In genomic region chr13:70310720-70311119, GRCh38 we compare ENCODE assay signal across 9 cellular contexts.
DNase-seq lines count a peak whose midpoint lies in the region; ATAC-seq and TF ChIP-seq lines count a peak whose summit lies in the region.
"Had no signal": no experiment of that assay in that cellular context is flagged by ENCODE, and none has a peak within 500 bp of the region (broad histone marks: within the 10 kb centered on the region; RNA-seq: fewer than 3 reads in every experiment).

No MANE protein-coding gene starts in this region.

- TF ChIP-seq CTCF in gastroesophageal sphincter (IDR thresholded peaks at IDR 0.05): no peak

- no peaks in the 10 kb centered on the region for H3K36me3 ChIP-seq in SJCRH30
- no peaks in the 10 kb centered on the region for H3K36me3 ChIP-seq in gastroesophageal sphincter

- POLR2A ChIA-PET in activated CD4-positive, alpha-beta memory T cell treated with anti-CD3 and anti-CD28 coated beads, Interleukin-2, amount 10 ng/mL, durations not matched to agents 7 days and 5 days (lab: Charles Lee): no interaction called here

- TF ChIP-seq POLR2A in gastroesophageal sphincter (IDR thresholded peaks at IDR 0.05): no peak

- H3K36me3 Mint-ChIP-seq in activated CD4-positive, alpha-beta memory T cell treated with anti-CD3 and anti-CD28 coated beads, Interleukin-2, amount 10 ng/mL, durations not matched to agents 7 days and 5 days (ENCODE audit: low read depth): no peaks in the 10 kb centered on the region

- no peak overlapping the region for H3K4me3 Mint-ChIP-seq in activated CD4-positive, alpha-beta memory T cell treated with anti-CD3 and anti-CD28 coated beads, Interleukin-2, amount 10 ng/mL, durations not matched to agents 7 days and 5 days

- H3K4me1 ChIP-seq in SJCRH30 (no peaks in the 10 kb centered on the region), gastroesophageal sphincter (no peaks in the 10 kb centered on the region)

- no peaks in the 10 kb centered on the region for H3K27me3 ChIP-seq in SJCRH30
- no peaks in the 10 kb centered on the region for H3K27me3 ChIP-seq in gastroesophageal sphincter

- H3K9me3 ChIP-seq in SJCRH30 (replicated peaks): no peaks in the 10 kb centered on the region
- H3K9me3 ChIP-seq in gastroesophageal sphincter: no peaks in the 10 kb centered on the region

- H3K4me3 ChIP-seq in SJCRH30 (no peak overlapping the region), gastroesophageal sphincter (no peak overlapping the region)
- H3K4me3 ChIP-seq: skin epidermis had no signal

- H3K27me3 Mint-ChIP-seq in activated CD4-positive, alpha-beta memory T cell treated with anti-CD3 and anti-CD28 coated beads, Interleukin-2, amount 10 ng/mL, durations not matched to agents 7 days and 5 days: no peaks in the 10 kb centered on the region

- no peak for ATAC-seq in gastroesophageal sphincter
- ATAC-seq in GM18498 (IDR thresholded peaks at IDR 0.05; ENCODE audit: unreplicated experiment): no peak

- H3K4me1 Mint-ChIP-seq in activated CD4-positive, alpha-beta memory T cell treated with anti-CD3 and anti-CD28 coated beads, Interleukin-2, amount 10 ng/mL, durations not matched to agents 7 days and 5 days: no peaks in the 10 kb centered on the region

- no peak overlapping the region for H3K27ac ChIP-seq in SJCRH30
- no peak overlapping the region for H3K27ac ChIP-seq in gastroesophageal sphincter
- H3K27ac ChIP-seq: skin epidermis had no signal

- peaks cover 6% of the 10 kb centered on the region for H3K9me3 Mint-ChIP-seq in activated CD4-positive, alpha-beta memory T cell treated with anti-CD3 and anti-CD28 coated beads, Interleukin-2, amount 10 ng/mL, durations not matched to agents 7 days and 5 days

- TF ChIP-seq EP300 in gastroesophageal sphincter (IDR thresholded peaks at IDR 0.05): no peak

- DNase-seq in DMS53 treated with DMSO at 0.1 percent for 48 hours (lab: John Stamatoyannopoulos, UW; ENCODE audit: unreplicated experiment): peak; percentile 22
- peak; percentile 63 for DNase-seq in NAMALWA (ENCODE audit: low spot score)
- DNase-seq in SJCRH30: peak; percentile 28 to 67
- DNase-seq in left kidney (ENCODE audit: low read depth, low spot score): peak; percentile 74
- DNase-seq in activated CD4-positive, alpha-beta memory T cell treated with anti-CD3 and anti-CD28 coated beads, Interleukin-2, amount 10 ng/mL, durations not matched to agents 7 days and 5 days: no peak
- DNase-seq in dermis blood vessel endothelial cell: no peak

- CTCF ChIA-PET in activated CD4-positive, alpha-beta memory T cell treated with anti-CD3 and anti-CD28 coated beads, Interleukin-2, amount 10 ng/mL, durations not matched to agents 7 days and 5 days (lab: Charles Lee): no interaction called here

- 33 to 35% methylated on average over 1 of the region's 1 CpG for WGBS in gastroesophageal sphincter (ENCODE audit: low coverage in 1 of 2), 2 donors

- no peak overlapping the region for H3K27ac Mint-ChIP-seq in activated CD4-positive, alpha-beta memory T cell treated with anti-CD3 and anti-CD28 coated beads, Interleukin-2, amount 10 ng/mL, durations not matched to agents 7 days and 5 days

Comparison
In these comparisons a context has a peak if more than half of its experiments do, and no peak if none do; other contexts are left out.
1. DNase-seq: peak in DMS53 treated with DMSO at 0.1 percent for 48 hours (single experiment), NAMALWA (single experiment), SJCRH30 (2 of 2) and left kidney (single experiment); none in activated CD4-positive, alpha-beta memory T cell treated with anti-CD3 and anti-CD28 coated beads, Interleukin-2, amount 10 ng/mL, durations not matched to agents 7 days and 5 days (single experiment) and dermis blood vessel endothelial cell (single experiment).